10 cellular contexts compared by ENCODE assay signal in the genomic region with DNA sequence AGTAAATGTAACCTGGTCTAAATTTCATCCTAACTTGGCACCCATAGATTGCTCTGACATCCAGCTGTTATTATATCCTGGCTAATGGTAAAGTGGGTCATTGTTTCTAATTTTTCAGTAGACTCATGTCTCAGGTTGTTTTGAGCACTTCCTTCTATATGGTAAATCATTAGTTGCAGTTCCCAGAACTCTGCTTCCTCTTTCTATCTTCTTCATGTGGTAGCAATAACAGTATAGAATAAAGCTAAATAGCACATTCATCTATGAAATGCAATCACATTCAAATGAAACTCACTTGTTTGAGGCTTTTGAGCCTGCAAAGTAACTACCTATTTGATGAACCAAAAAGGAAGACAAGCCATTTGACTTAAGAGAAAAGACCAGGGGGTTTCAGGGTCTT.
DNase-seq lines count a peak whose midpoint lies in the region; ATAC-seq lines count a peak whose summit lies in the region.
"Had no signal": no experiment of that assay in that cellular context is flagged by ENCODE, and none has a peak within 500 bp of the region (broad histone marks: within the 10 kb centered on the region; RNA-seq: fewer than 3 reads in every experiment).

No MANE protein-coding gene starts in this region.

- H3K9me3 Mint-ChIP-seq in memory B cell = no peaks in the 10 kb centered on the region
- H3K9me3 Mint-ChIP-seq: activated naive CD4-positive, alpha-beta T cell treated with anti-CD3 and anti-CD28 coated beads, Interleukin-2, amount 50 U/mL, for 24 hours had no signal

- H3K18ac ChIP-seq in mesenchymal stem cell (ENCODE audit: low read depth in 1 of 2, low read length in 2 of 2) = no peak overlapping the region

- no peak overlapping the region for H4K8ac ChIP-seq in mesenchymal stem cell (ENCODE audit: low read length)

- no peak overlapping the region for H3K14ac ChIP-seq in mesenchymal stem cell (ENCODE audit: low read length in 2 of 2)

- peak overlapping the region; percentile 22 for H3K27ac Mint-ChIP-seq in memory B cell

- H3K36me3 ChIP-seq in mesenchymal stem cell (ENCODE audit: control insufficient read depth in 1 of 2, insufficient read depth in 2 of 2, low read depth in 1 of 2, low read length in 2 of 2) = no peaks in the 10 kb centered on the region
- H3K36me3 ChIP-seq: suprapubic skin had no signal

- no peaks in the 10 kb centered on the region for H3K36me3 Mint-ChIP-seq in memory B cell
- H3K36me3 Mint-ChIP-seq: activated naive CD4-positive, alpha-beta T cell treated with anti-CD3 and anti-CD28 coated beads, Interleukin-2, amount 50 U/mL, for 24 hours had no signal

- peaks cover 2% of the 10 kb centered on the region for H3K4me1 ChIP-seq in mesenchymal stem cell (ENCODE audit: control insufficient read depth, insufficient read depth, low read depth, low read length)

- H3K4me3 ChIP-seq in mesenchymal stem cell (ENCODE audit: insufficient read depth in 1 of 2, low read depth in 1 of 2, low read length in 2 of 2) = no peak overlapping the region
- H3K4me3 ChIP-seq: suprapubic skin had no signal

- no peak overlapping the region for H3K4me2 ChIP-seq in mesenchymal stem cell (ENCODE audit: low read length, poor library complexity, severe bottlenecking)

- H2BK12ac ChIP-seq in mesenchymal stem cell (ENCODE audit: low read length in 2 of 2) = no peak overlapping the region

- no peak overlapping the region for H2AK5ac ChIP-seq in mesenchymal stem cell (ENCODE audit: low read length, severe bottlenecking)

- no peak overlapping the region for H2BK15ac ChIP-seq in mesenchymal stem cell (ENCODE audit: low read depth, poor library complexity, severe bottlenecking)

- no peak overlapping the region for H3K9ac ChIP-seq in mesenchymal stem cell (ENCODE audit: low read length)

- H3K23ac ChIP-seq in mesenchymal stem cell (ENCODE audit: low read length in 2 of 2) = no peak overlapping the region

- H4K91ac ChIP-seq in mesenchymal stem cell (ENCODE audit: low read length) = no peak overlapping the region

- no peaks in the 10 kb centered on the region for H3K27me3 ChIP-seq in mesenchymal stem cell (ENCODE audit: control insufficient read depth in 1 of 2, insufficient read depth in 1 of 2, low read length in 2 of 2)
- H3K27me3 ChIP-seq: suprapubic skin had no signal

- H3K4ac ChIP-seq in mesenchymal stem cell (ENCODE audit: low read depth in 1 of 2, low read length in 2 of 2) = no peak overlapping the region

- peak; percentile 73 for ATAC-seq in GM18909 (IDR thresholded peaks at IDR 0.05; ENCODE audit: poor library complexity, unreplicated experiment)
- peak; percentile 51 for ATAC-seq in HG02623 (IDR thresholded peaks at IDR 0.05; ENCODE audit: unreplicated experiment)
- ATAC-seq in HG03565 (IDR thresholded peaks at IDR 0.05; ENCODE audit: unreplicated experiment) = peak; percentile 46
- peak; percentile 58 for ATAC-seq in memory B cell (ENCODE audit: low read depth)

- H3K79me1 ChIP-seq in mesenchymal stem cell (replicated peaks; ENCODE audit: low read length, poor library complexity, severe bottlenecking) = no peaks in the 10 kb centered on the region

- H2BK120ac ChIP-seq in mesenchymal stem cell (ENCODE audit: low read depth, low read length) = no peak overlapping the region

- no peak for DNase-seq in memory B cell (ENCODE audit: low spot score in 2 of 2)
- DNase-seq in NCI-H146 (lab: John Stamatoyannopoulos, UW) = no peak
- no peak for DNase-seq in NCI-H2029 treated with DMSO at 0.1 percent for 48 hours (lab: John Stamatoyannopoulos, UW)
- no peak for DNase-seq in mesenchymal stem cell
- DNase-seq: DND-41 had no signal

- H3K4me3 Mint-ChIP-seq in memory B cell = peak overlapping the region; percentile 2
- H3K4me3 Mint-ChIP-seq: activated naive CD4-positive, alpha-beta T cell treated with anti-CD3 and anti-CD28 coated beads, Interleukin-2, amount 50 U/mL, for 24 hours had no signal

- no peaks in the 10 kb centered on the region for H3K9me3 ChIP-seq in mesenchymal stem cell (ENCODE audit: control insufficient read depth, low read length)
- H3K9me3 ChIP-seq: suprapubic skin had no signal

- H3K27me3 Mint-ChIP-seq in memory B cell = no peaks in the 10 kb centered on the region
- H3K27me3 Mint-ChIP-seq: activated naive CD4-positive, alpha-beta T cell treated with anti-CD3 and anti-CD28 coated beads, Interleukin-2, amount 50 U/mL, for 24 hours had no signal

- no peak overlapping the region for H3K27ac ChIP-seq in mesenchymal stem cell (ENCODE audit: low read length, poor library complexity, severe bottlenecking)
- H3K27ac ChIP-seq: suprapubic skin had no signal

- H2AFZ ChIP-seq in mesenchymal stem cell (ENCODE audit: low read depth, low read length) = no peak overlapping the region

- no peak overlapping the region for H2BK5ac ChIP-seq in mesenchymal stem cell (ENCODE audit: low read depth, low read length, poor library complexity, severe bottlenecking)

- peaks cover 24% of the 10 kb centered on the region for H3K4me1 Mint-ChIP-seq in memory B cell
